Comparison of ENCODE assay signal across 8 cellular contexts in the genomic region with DNA sequence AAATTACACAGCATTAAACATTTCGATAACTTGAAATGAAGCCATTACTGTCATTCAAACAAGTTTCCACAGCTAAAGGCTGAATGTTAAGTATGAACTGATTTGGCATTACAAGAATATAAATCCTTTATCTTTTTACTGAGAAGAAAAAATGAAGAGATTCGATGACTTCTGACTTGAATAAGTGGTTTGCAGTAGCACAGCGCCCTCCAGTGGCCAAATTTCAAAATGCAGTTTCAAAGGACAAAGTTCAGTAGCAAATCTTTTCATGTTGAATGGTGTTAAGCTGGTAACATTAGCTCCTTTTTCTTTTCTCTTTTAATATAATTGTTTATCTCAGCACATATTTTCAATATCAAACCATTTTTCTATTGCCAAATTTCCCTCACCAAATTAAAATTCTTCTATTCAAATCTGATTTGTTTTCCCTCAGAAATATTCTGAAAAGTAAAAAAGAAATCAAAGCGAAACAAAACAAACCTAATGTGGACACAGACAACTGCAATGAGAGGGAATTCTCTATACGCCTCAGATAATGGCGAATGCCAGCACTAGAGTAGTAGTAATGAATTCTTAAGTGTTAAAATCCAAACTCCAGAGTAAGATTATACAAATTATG.
DNase-seq lines count a peak whose midpoint lies in the region; ATAC-seq and TF ChIP-seq lines count a peak whose summit lies in the region.

No MANE protein-coding gene starts in this region.

- no peaks in the 10 kb centered on the region for H3K36me3 ChIP-seq in heart left ventricle

- H3K4me1 ChIP-seq in heart left ventricle = no peaks in the 10 kb centered on the region

- peak; percentile 90 to 99 (median 95) for TF ChIP-seq CTCF in heart left ventricle (IDR thresholded peaks at IDR 0.05)

- no peaks in the 10 kb centered on the region for H3K27me3 ChIP-seq in heart left ventricle

- peak; percentile 86 for DNase-seq in DMS 273 (lab: John Stamatoyannopoulos, UW; ENCODE audit: unreplicated experiment)
- DNase-seq in LHCN-M2 (ENCODE audit: low read depth) = peak; percentile 68
- peak; percentile 63 for DNase-seq in activated naive CD8-positive, alpha-beta T cell treated with anti-CD3 and anti-CD28 coated beads, Interleukin-2, amount 50 U/mL, for 16 hours (ENCODE audit: low read depth, low spot score)
- DNase-seq in heart left ventricle = peak in 4 of 5 donors; percentile 47 to 69 (median 56)
- peak; percentile 73 for DNase-seq in renal cortical epithelial cell (ENCODE audit: low read depth)

- intact Hi-C loops in heart left ventricle (cut with DNase I) = loop anchor here (2.0 to 10.0 kb wide), 13 partner anchors 181 to 799 kb away; a partner anchor contains a TSS

- 33 to 36% (median 35%) methylated on average over 6 of the region's 6 CpGs for WGBS in heart left ventricle, 4 donors

- no peaks in the 10 kb centered on the region for H3K9me3 ChIP-seq in heart left ventricle

- H3K4me3 ChIP-seq in heart left ventricle = no peak overlapping the region

- ATAC-seq in SK-N-SH treated with all-trans-retinoic acid at 6 μM for 48 hours (peak; percentile 80), heart left ventricle (peak in 2 of 4 donors; percentile 41 to 51), HG02938 (IDR thresholded peaks at IDR 0.05; ENCODE audit: unreplicated experiment) (no peak), HG03457 (IDR thresholded peaks at IDR 0.05; ENCODE audit: unreplicated experiment) (no peak)

- no peak for TF ChIP-seq POLR2A in heart left ventricle (IDR thresholded peaks at IDR 0.05)

- no peak overlapping the region for H3K27ac ChIP-seq in heart left ventricle

TF ChIP-seq in SK-N-SH treated with all-trans-retinoic acid at 6 μM for 48 hours, 23 proteins besides CTCF, POLR2A, EP300 and RAD21:
- TF ChIP-seq, protein P1, sequence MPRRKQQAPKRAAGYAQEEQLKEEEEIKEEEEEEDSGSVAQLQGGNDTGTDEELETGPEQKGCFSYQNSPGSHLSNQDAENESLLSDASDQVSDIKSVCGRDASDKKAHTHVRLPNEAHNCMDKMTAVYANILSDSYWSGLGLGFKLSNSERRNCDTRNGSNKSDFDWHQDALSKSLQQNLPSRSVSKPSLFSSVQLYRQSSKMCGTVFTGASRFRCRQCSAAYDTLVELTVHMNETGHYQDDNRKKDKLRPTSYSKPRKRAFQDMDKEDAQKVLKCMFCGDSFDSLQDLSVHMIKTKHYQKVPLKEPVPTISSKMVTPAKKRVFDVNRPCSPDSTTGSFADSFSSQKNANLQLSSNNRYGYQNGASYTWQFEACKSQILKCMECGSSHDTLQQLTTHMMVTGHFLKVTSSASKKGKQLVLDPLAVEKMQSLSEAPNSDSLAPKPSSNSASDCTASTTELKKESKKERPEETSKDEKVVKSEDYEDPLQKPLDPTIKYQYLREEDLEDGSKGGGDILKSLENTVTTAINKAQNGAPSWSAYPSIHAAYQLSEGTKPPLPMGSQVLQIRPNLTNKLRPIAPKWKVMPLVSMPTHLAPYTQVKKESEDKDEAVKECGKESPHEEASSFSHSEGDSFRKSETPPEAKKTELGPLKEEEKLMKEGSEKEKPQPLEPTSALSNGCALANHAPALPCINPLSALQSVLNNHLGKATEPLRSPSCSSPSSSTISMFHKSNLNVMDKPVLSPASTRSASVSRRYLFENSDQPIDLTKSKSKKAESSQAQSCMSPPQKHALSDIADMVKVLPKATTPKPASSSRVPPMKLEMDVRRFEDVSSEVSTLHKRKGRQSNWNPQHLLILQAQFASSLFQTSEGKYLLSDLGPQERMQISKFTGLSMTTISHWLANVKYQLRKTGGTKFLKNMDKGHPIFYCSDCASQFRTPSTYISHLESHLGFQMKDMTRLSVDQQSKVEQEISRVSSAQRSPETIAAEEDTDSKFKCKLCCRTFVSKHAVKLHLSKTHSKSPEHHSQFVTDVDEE (CRISPR knock-in tag; IDR thresholded peaks at IDR 0.05) = no peak
- no peak for TF ChIP-seq CSDC2 (CRISPR knock-in tag; IDR thresholded peaks at IDR 0.05)
- TF ChIP-seq ARNTL (CRISPR knock-in tag; IDR thresholded peaks at IDR 0.05; ENCODE audit: borderline replicate concordance, low read depth) = no peak
- no peak for TF ChIP-seq ZFP3 (CRISPR knock-in tag; IDR thresholded peaks at IDR 0.05)
